Comparison of ENCODE assay signal across 17 cellular contexts in the genomic region with DNA sequence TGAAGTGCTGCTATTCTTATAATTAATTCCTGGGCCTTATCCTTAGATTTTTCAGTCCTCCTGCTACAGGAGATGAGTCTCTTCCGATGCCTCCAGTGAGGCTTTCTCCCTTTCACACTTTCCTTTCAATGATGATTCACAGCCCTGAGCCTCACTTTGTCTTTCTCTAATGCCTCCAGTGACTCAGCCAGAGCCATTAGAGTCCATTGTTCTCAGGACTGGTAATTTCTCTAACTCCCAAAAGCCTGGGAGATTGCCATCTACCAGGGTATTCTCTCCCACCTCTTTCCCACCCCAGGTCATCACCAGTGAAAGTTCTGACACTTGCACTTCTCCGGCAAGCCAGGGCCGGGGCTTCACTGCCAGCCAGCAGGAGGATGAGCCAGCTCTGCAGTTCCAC. TPM values are rescaled to one million over a fixed set of nuclear protein-coding genes. Genes with fewer than 3 reads are reported as not detected.
DNase-seq lines count a peak whose midpoint lies in the region; ATAC-seq, FAIRE-seq and TF ChIP-seq lines count a peak whose summit lies in the region.
"Had no signal": no experiment of that assay in that cellular context is flagged by ENCODE, and none has a peak within 500 bp of the region (broad histone marks: within the 10 kb centered on the region; RNA-seq: fewer than 3 reads in every experiment).

No MANE protein-coding gene starts in this region.

- H3K4me1 Mint-ChIP-seq in activated naive CD8-positive, alpha-beta T cell treated with anti-CD3 and anti-CD28 coated beads for 36 hours: no peaks in the 10 kb centered on the region

- H3K14ac ChIP-seq in H1 (ENCODE audit: insufficient read length): no peak overlapping the region

- intact Hi-C loops in PC-3 (cut with micrococcal nuclease): no loop called here
- intact Hi-C loops in upper lobe of right lung (cut with DNase I): no loop called here

- CTCF ChIA-PET in PC-3 (lab: Charles Lee): no interaction called here
- CTCF ChIA-PET in H1 (lab: Charles Lee; ENCODE audit: partially characterized antibody): interaction anchor here (1.6 kb wide), 1 partner anchor 9 kb away, joined by 5 read pairs; no protein-coding TSS in a partner anchor

- no peak overlapping the region for H3K4me2 ChIP-seq in PC-3 (ENCODE audit: low read length)
- no peak overlapping the region for H3K4me2 ChIP-seq in H1 (ENCODE audit: insufficient read depth in 1 of 2, low read depth in 2 of 2, low read length in 2 of 2)
- H3K4me2 ChIP-seq: BLaER1 had no signal

- no peak for TF ChIP-seq RAD21 in H1 (IDR thresholded peaks at IDR 0.05 in 1 of 2, conservative IDR thresholded peaks at IDR 0.05 in 1 of 2; ENCODE audit: low read depth in 2 of 2, low read length in 2 of 2)

- no peak overlapping the region for H4K91ac ChIP-seq in H1 (replicated peaks; ENCODE audit: insufficient read length, low read length)

- no peak overlapping the region for H2AFZ ChIP-seq in PC-3 (ENCODE audit: low read length)
- H2AFZ ChIP-seq in H1 (ENCODE audit: low read length): no peak overlapping the region

- TF ChIP-seq POLR2A in H1 (IDR thresholded peaks at IDR 0.05; ENCODE audit: control extremely low read depth in 1 of 2, low read depth in 2 of 2, low read length in 2 of 2): no peak

- H3K18ac ChIP-seq in H1 (ENCODE audit: extremely low read depth, low read length): no peak overlapping the region

- ATAC-seq in PC-3 (peak; percentile 40), upper lobe of right lung (no peak), GM21367 (IDR thresholded peaks at IDR 0.05; ENCODE audit: unreplicated experiment) (no peak), HG03196 (IDR thresholded peaks at IDR 0.05; ENCODE audit: unreplicated experiment) (no peak)
- ATAC-seq: activated CD8-positive, alpha-beta T cell treated with anti-CD3 and anti-CD28 coated beads, Interleukin-2, amount 10 ng/mL, durations not matched to agents 7 days and 5 days; left cardiac atrium; sciatic nerve had no signal

- no peak overlapping the region for H2BK15ac ChIP-seq in H1 (ENCODE audit: low read length)

- H3K23ac ChIP-seq in H1 (ENCODE audit: insufficient read length): no peak overlapping the region

- no peak overlapping the region for H2AK5ac ChIP-seq in H1 (ENCODE audit: low read depth, low read length)

- peaks cover 22% of the 10 kb centered on the region for H3K27me3 ChIP-seq in PC-3 (ENCODE audit: low read length)
- H3K27me3 ChIP-seq in H1 (replicated peaks in 1 of 4; ENCODE audit: control insufficient read depth in 3 of 4, extremely low read depth in 1 of 4, insufficient read depth in 3 of 4, low read length in 3 of 4): no peaks in the 10 kb centered on the region
- no peaks in the 10 kb centered on the region for H3K27me3 ChIP-seq in upper lobe of right lung
- H3K27me3 ChIP-seq: stomach had no signal

- TF ChIP-seq CTCF in PC-3 (conservative IDR thresholded peaks at IDR 0.05; ENCODE audit: low read depth, low read length) (no peak), H1 (IDR thresholded peaks at IDR 0.05; ENCODE audit: control extremely low read depth in 1 of 3, insufficient read depth in 1 of 3, low read depth in 1 of 3, low read length in 3 of 3) (no peak), upper lobe of right lung (IDR thresholded peaks at IDR 0.05) (no peak)

- H3K9me3 ChIP-seq in PC-3 (ENCODE audit: low read length) (no peaks in the 10 kb centered on the region), H1 (ENCODE audit: insufficient read depth in 2 of 2, low read depth in 1 of 2, low read length in 1 of 2) (no peaks in the 10 kb centered on the region), upper lobe of right lung (no peaks in the 10 kb centered on the region)
- H3K9me3 ChIP-seq: BLaER1, stomach had no signal

- H3K79me2 ChIP-seq in PC-3 (ENCODE audit: low read length) (no peaks in the 10 kb centered on the region), H1 (ENCODE audit: control insufficient read depth in 1 of 2, insufficient read depth in 2 of 2, low read length in 2 of 2) (no peaks in the 10 kb centered on the region)

- H3K4me3 ChIP-seq in PC-3 (ENCODE audit: low read length) (no peak overlapping the region), H1 (ENCODE audit: extremely low read depth in 1 of 4, insufficient read depth in 2 of 4, low read depth in 3 of 4, low read length in 4 of 4) (no peak overlapping the region), upper lobe of right lung (no peak overlapping the region)
- H3K4me3 ChIP-seq: BLaER1, stomach had no signal

- FAIRE-seq in H1 (lab: Jason Lieb, UNC): no peak

- no peak overlapping the region for H2BK5ac ChIP-seq in H1 (ENCODE audit: low read depth, low read length)

- H3K9me3 Mint-ChIP-seq in activated naive CD8-positive, alpha-beta T cell treated with anti-CD3 and anti-CD28 coated beads for 36 hours: no peaks in the 10 kb centered on the region
- H3K9me3 Mint-ChIP-seq: naive B cell had no signal

- H3K4ac ChIP-seq in H1 (replicated peaks; ENCODE audit: insufficient read length, low read depth, low read length): no peak overlapping the region

- no peaks in the 10 kb centered on the region for H3K4me1 ChIP-seq in PC-3 (ENCODE audit: insufficient read depth, low read length)
- no peaks in the 10 kb centered on the region; a peak in 1 of 7 replicates for H3K4me1 ChIP-seq in H1 (replicated peaks in 1 of 4; ENCODE audit: control insufficient read depth in 3 of 4, insufficient read depth in 4 of 4, low read length in 3 of 4)
- peaks cover 6% of the 10 kb centered on the region for H3K4me1 ChIP-seq in upper lobe of right lung
- H3K4me1 ChIP-seq: BLaER1 had no signal

- H3K36me3 ChIP-seq in PC-3 (ENCODE audit: low read depth, low read length) (no peaks in the 10 kb centered on the region), H1 (ENCODE audit: control insufficient read depth in 2 of 4, insufficient read depth in 4 of 4, low read length in 3 of 4) (no peaks in the 10 kb centered on the region), upper lobe of right lung (no peaks in the 10 kb centered on the region)
- H3K36me3 ChIP-seq: BLaER1, stomach had no signal

- no peak overlapping the region for H2BK12ac ChIP-seq in H1 (ENCODE audit: low read depth, low read length)

- H3F3A ChIP-seq in PC-3 (ENCODE audit: low read length, unreplicated experiment): no peaks in the 10 kb centered on the region

- no peaks in the 10 kb centered on the region for H3K79me1 ChIP-seq in H1 (ENCODE audit: low read depth, low read length)

- H3K27ac ChIP-seq in PC-3 (ENCODE audit: low read length) (no peak overlapping the region), H1 (ENCODE audit: low read depth, low read length) (no peak overlapping the region), upper lobe of right lung (no peak overlapping the region)
- H3K27ac ChIP-seq: BLaER1, stomach had no signal

- H3K36me3 Mint-ChIP-seq in activated naive CD8-positive, alpha-beta T cell treated with anti-CD3 and anti-CD28 coated beads for 36 hours: no peaks in the 10 kb centered on the region
- H3K36me3 Mint-ChIP-seq: naive B cell had no signal

- H2BK20ac ChIP-seq in H1 (ENCODE audit: low read length): no peak overlapping the region

- no peak for TF ChIP-seq EP300 in H1 (IDR thresholded peaks at IDR 0.05; ENCODE audit: borderline replicate concordance in 1 of 2, low read depth in 2 of 2, low read length in 2 of 2)

- H3K23me2 ChIP-seq in H1 (ENCODE audit: low read depth, low read length): no peaks in the 10 kb centered on the region

- no peaks in the 10 kb centered on the region for H4K20me1 ChIP-seq in PC-3 (ENCODE audit: low read length)
- no peaks in the 10 kb centered on the region for H4K20me1 ChIP-seq in H1 (replicated peaks in 1 of 2; ENCODE audit: control insufficient read depth in 1 of 2, insufficient read depth in 2 of 2, low read length in 2 of 2)
- H4K20me1 ChIP-seq: BLaER1 had no signal

- H3K9ac ChIP-seq in PC-3 (ENCODE audit: low read length) (no peak overlapping the region), H1 (replicated peaks in 1 of 4; ENCODE audit: extremely low read depth in 1 of 4, low read depth in 3 of 4, low read length in 3 of 4) (no peak overlapping the region)
- H3K9ac ChIP-seq: BLaER1 had no signal

- H2BK120ac ChIP-seq in H1 (replicated peaks; ENCODE audit: low read depth, low read length): no peak overlapping the region

- 94% methylated on average over 3 of the region's 3 CpGs; no CpG with 5 or more reads in 1 of the 2 experiments for WGBS in H1 (ENCODE audit: extremely low coverage in 1 of 2, insufficient coverage in 1 of 2, insufficient read length in 1 of 2, insufficient replicate concordance in 2 of 2, low coverage in 1 of 2, low lambda C conversion rate in 2 of 2, missing lambda C conversion rate in 1 of 2), 2 experiments

- no TSS peak for BruUV-seq in PC-3 (replicated peaks; lab: Mats Ljungman, UMichigan)

- H4K5ac ChIP-seq in H1 (ENCODE audit: insufficient read length, low read depth, low read length): no peak overlapping the region

- no peak overlapping the region for H3K56ac ChIP-seq in H1 (replicated peaks; ENCODE audit: insufficient read length, low read depth, low read length)

- H3K4me3 Mint-ChIP-seq in activated naive CD8-positive, alpha-beta T cell treated with anti-CD3 and anti-CD28 coated beads for 36 hours: no peak overlapping the region
- H3K4me3 Mint-ChIP-seq: activated CD8-positive, alpha-beta T cell treated with anti-CD3 and anti-CD28 coated beads, Interleukin-2, amount 10 ng/mL, durations not matched to agents 7 days and 5 days; naive B cell had no signal

- H3K9me2 ChIP-seq in PC-3 (replicated peaks; ENCODE audit: low read length): no peaks in the 10 kb centered on the region

- peaks cover 15% of the 10 kb centered on the region for H3K27me3 Mint-ChIP-seq in activated naive CD8-positive, alpha-beta T cell treated with anti-CD3 and anti-CD28 coated beads for 36 hours

- DNase-seq in GM03348 (ENCODE audit: low spot score) (peak; percentile 40), PC-3 (peak; percentile 9), H1 (ENCODE audit: low read depth in 1 of 2, low spot score in 2 of 2) (peak in 1 of 2 experiments; percentile 21), kidney glomerular epithelial cell (lab: John Stamatoyannopoulos, UW) (peak; percentile 52), upper lobe of right lung (no peak)
- DNase-seq in activated naive CD8-positive, alpha-beta T cell treated with anti-CD3 and anti-CD28 coated beads for 36 hours: no peak
- DNase-seq: activated CD8-positive, alpha-beta T cell treated with anti-CD3 and anti-CD28 coated beads, Interleukin-2, amount 10 ng/mL, durations not matched to agents 7 days and 5 days; activated gamma-delta T cell treated with Interleukin-2 at 50 U/mL for 16 hours; left cardiac atrium; naive B cell; NCI-H1436; SHP77; stomach had no signal

- no peak overlapping the region for H4K8ac ChIP-seq in H1 (ENCODE audit: extremely low read depth, insufficient read depth, low read length)

- POLR2A ChIA-PET in PC-3 (lab: Charles Lee; ENCODE audit: unreplicated experiment): no interaction called here
- POLR2A ChIA-PET in H1 (lab: Charles Lee; ENCODE audit: partially characterized antibody): no interaction called here

- no peak overlapping the region for H3K27ac Mint-ChIP-seq in activated naive CD8-positive, alpha-beta T cell treated with anti-CD3 and anti-CD28 coated beads for 36 hours
- H3K27ac Mint-ChIP-seq: activated CD8-positive, alpha-beta T cell treated with anti-CD3 and anti-CD28 coated beads, Interleukin-2, amount 10 ng/mL, durations not matched to agents 7 days and 5 days had no signal

RNA-seq across cellular contexts. Expression of gene ARGLU1, which starts 49.6 kb away (rescaled TPM):
- total RNA-seq in PC-3 (2014; rRNA removed): 31.8 and 44.3 TPM in 2 replicates
- 81.2 and 84.9 TPM in 2 replicates for total RNA-seq in H1 (2021; fragmentation: NEBNext Ultra II Directional; extraction: Animal tissue kit (Norgen Biotek cat#: 25700))
- 45.8 and 47.8 TPM in 2 replicates for polyA plus RNA-seq in H1 (2011; rRNA removed)
- polyA plus RNA-seq in H1 (2011; cell fraction: cytosol; rRNA removed): 113 TPM
- polyA plus RNA-seq in H1 (2011; cell fraction: nucleus; rRNA removed): 118 TPM
- 116 to 200 TPM (median 127 TPM) in 4 replicates for polyA plus RNA-seq in H1 (2012, experiment 1 of 2)
- 13.9 TPM for polyA plus RNA-seq in H1 (2012, experiment 2 of 2)
- polyA plus RNA-seq in H1 (2013, experiment 1 of 2): 157 TPM
- polyA plus RNA-seq in H1 (2013, experiment 2 of 2): 139 TPM
- 13.4 and 21.1 TPM in 2 replicates for polyA minus RNA-seq in H1 (2011; rRNA and poly(A)+ RNA removed)
- 31.6 TPM for polyA minus RNA-seq in H1 (2011; cell fraction: cytosol; rRNA and poly(A)+ RNA removed)
- polyA minus RNA-seq in H1 (2011; cell fraction: nucleus; rRNA and poly(A)+ RNA removed): 56.3 TPM
- 122 TPM for total RNA-seq in upper lobe of right lung
- 10 to 100 TPM; 65.3 to 72.7 TPM for total RNA-seq in activated naive CD8-positive, alpha-beta T cell treated with anti-CD3 and anti-CD28 coated beads for 36 hours

Comparison
In these comparisons a context has a peak if more than half of its experiments do, and no peak if none do; other contexts are left out.
1. DNase-seq: peak in GM03348 (single experiment), PC-3 (single experiment) and kidney glomerular epithelial cell (single experiment); none in upper lobe of right lung (single experiment) and activated naive CD8-positive, alpha-beta T cell treated with anti-CD3 and anti-CD28 coated beads for 36 hours (single experiment).